1 cellular context compared by ENCODE assay signal in the genomic region with DNA sequence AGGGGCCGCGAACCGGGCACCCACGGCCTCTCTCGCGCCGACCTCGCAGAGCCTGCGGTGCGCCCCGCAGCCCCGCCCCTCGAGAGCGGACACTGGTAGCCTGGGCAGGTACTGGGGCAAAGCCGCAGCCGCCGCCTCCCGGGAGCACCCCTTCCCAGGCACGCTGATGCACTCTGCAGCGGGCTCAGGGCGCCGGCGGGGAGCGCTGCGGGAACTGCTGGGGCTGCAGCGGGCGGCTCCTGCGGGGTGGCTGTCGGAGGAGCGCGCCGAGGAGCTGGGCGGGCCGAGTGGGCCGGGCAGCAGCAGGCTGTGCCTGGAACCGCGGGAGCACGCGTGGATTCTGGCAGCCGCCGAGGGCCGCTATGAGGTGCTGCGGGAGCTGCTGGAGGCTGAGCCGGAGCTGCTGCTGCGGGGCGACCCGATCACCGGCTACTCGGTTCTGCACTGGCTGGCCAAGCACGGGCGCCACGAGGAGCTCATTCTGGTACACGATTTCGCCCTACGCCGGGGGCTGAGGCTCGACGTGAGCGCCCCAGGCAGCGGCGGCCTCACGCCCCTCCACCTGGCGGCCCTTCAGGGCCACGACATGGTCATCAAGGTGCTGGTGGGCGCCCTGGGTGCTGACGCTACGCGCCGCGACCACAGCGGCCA.
TF ChIP-seq lines count a peak whose summit lies in the region.

No MANE protein-coding gene starts in this region.

TF ChIP-seq in K562, 482 proteins besides CTCF, POLR2A, EP300 and RAD21 (continued from another document and continues in another):
- TF ChIP-seq, protein P1, sequence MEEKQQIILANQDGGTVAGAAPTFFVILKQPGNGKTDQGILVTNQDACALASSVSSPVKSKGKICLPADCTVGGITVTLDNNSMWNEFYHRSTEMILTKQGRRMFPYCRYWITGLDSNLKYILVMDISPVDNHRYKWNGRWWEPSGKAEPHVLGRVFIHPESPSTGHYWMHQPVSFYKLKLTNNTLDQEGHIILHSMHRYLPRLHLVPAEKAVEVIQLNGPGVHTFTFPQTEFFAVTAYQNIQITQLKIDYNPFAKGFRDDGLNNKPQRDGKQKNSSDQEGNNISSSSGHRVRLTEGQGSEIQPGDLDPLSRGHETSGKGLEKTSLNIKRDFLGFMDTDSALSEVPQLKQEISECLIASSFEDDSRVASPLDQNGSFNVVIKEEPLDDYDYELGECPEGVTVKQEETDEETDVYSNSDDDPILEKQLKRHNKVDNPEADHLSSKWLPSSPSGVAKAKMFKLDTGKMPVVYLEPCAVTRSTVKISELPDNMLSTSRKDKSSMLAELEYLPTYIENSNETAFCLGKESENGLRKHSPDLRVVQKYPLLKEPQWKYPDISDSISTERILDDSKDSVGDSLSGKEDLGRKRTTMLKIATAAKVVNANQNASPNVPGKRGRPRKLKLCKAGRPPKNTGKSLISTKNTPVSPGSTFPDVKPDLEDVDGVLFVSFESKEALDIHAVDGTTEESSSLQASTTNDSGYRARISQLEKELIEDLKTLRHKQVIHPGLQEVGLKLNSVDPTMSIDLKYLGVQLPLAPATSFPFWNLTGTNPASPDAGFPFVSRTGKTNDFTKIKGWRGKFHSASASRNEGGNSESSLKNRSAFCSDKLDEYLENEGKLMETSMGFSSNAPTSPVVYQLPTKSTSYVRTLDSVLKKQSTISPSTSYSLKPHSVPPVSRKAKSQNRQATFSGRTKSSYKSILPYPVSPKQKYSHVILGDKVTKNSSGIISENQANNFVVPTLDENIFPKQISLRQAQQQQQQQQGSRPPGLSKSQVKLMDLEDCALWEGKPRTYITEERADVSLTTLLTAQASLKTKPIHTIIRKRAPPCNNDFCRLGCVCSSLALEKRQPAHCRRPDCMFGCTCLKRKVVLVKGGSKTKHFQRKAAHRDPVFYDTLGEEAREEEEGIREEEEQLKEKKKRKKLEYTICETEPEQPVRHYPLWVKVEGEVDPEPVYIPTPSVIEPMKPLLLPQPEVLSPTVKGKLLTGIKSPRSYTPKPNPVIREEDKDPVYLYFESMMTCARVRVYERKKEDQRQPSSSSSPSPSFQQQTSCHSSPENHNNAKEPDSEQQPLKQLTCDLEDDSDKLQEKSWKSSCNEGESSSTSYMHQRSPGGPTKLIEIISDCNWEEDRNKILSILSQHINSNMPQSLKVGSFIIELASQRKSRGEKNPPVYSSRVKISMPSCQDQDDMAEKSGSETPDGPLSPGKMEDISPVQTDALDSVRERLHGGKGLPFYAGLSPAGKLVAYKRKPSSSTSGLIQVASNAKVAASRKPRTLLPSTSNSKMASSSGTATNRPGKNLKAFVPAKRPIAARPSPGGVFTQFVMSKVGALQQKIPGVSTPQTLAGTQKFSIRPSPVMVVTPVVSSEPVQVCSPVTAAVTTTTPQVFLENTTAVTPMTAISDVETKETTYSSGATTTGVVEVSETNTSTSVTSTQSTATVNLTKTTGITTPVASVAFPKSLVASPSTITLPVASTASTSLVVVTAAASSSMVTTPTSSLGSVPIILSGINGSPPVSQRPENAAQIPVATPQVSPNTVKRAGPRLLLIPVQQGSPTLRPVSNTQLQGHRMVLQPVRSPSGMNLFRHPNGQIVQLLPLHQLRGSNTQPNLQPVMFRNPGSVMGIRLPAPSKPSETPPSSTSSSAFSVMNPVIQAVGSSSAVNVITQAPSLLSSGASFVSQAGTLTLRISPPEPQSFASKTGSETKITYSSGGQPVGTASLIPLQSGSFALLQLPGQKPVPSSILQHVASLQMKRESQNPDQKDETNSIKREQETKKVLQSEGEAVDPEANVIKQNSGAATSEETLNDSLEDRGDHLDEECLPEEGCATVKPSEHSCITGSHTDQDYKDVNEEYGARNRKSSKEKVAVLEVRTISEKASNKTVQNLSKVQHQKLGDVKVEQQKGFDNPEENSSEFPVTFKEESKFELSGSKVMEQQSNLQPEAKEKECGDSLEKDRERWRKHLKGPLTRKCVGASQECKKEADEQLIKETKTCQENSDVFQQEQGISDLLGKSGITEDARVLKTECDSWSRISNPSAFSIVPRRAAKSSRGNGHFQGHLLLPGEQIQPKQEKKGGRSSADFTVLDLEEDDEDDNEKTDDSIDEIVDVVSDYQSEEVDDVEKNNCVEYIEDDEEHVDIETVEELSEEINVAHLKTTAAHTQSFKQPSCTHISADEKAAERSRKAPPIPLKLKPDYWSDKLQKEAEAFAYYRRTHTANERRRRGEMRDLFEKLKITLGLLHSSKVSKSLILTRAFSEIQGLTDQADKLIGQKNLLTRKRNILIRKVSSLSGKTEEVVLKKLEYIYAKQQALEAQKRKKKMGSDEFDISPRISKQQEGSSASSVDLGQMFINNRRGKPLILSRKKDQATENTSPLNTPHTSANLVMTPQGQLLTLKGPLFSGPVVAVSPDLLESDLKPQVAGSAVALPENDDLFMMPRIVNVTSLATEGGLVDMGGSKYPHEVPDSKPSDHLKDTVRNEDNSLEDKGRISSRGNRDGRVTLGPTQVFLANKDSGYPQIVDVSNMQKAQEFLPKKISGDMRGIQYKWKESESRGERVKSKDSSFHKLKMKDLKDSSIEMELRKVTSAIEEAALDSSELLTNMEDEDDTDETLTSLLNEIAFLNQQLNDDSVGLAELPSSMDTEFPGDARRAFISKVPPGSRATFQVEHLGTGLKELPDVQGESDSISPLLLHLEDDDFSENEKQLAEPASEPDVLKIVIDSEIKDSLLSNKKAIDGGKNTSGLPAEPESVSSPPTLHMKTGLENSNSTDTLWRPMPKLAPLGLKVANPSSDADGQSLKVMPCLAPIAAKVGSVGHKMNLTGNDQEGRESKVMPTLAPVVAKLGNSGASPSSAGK (IDR thresholded peaks at IDR 0.05), result 0 out of 2 replicates have a peak, but pooled peaks have one; percentile 9
- no peak for TF ChIP-seq ZNF778 (CRISPR knock-in tag; IDR thresholded peaks at IDR 0.05)
- no peak for TF ChIP-seq ETV5 (CRISPR knock-in tag; IDR thresholded peaks at IDR 0.05; ENCODE audit: low read depth)
- TF ChIP-seq, protein P2, sequence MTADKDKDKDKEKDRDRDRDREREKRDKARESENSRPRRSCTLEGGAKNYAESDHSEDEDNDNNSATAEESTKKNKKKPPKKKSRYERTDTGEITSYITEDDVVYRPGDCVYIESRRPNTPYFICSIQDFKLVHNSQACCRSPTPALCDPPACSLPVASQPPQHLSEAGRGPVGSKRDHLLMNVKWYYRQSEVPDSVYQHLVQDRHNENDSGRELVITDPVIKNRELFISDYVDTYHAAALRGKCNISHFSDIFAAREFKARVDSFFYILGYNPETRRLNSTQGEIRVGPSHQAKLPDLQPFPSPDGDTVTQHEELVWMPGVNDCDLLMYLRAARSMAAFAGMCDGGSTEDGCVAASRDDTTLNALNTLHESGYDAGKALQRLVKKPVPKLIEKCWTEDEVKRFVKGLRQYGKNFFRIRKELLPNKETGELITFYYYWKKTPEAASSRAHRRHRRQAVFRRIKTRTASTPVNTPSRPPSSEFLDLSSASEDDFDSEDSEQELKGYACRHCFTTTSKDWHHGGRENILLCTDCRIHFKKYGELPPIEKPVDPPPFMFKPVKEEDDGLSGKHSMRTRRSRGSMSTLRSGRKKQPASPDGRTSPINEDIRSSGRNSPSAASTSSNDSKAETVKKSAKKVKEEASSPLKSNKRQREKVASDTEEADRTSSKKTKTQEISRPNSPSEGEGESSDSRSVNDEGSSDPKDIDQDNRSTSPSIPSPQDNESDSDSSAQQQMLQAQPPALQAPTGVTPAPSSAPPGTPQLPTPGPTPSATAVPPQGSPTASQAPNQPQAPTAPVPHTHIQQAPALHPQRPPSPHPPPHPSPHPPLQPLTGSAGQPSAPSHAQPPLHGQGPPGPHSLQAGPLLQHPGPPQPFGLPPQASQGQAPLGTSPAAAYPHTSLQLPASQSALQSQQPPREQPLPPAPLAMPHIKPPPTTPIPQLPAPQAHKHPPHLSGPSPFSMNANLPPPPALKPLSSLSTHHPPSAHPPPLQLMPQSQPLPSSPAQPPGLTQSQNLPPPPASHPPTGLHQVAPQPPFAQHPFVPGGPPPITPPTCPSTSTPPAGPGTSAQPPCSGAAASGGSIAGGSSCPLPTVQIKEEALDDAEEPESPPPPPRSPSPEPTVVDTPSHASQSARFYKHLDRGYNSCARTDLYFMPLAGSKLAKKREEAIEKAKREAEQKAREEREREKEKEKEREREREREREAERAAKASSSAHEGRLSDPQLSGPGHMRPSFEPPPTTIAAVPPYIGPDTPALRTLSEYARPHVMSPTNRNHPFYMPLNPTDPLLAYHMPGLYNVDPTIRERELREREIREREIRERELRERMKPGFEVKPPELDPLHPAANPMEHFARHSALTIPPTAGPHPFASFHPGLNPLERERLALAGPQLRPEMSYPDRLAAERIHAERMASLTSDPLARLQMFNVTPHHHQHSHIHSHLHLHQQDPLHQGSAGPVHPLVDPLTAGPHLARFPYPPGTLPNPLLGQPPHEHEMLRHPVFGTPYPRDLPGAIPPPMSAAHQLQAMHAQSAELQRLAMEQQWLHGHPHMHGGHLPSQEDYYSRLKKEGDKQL (CRISPR knock-in tag; IDR thresholded peaks at IDR 0.05; ENCODE audit: borderline replicate concordance), result no peak
- TF ChIP-seq HSF4 (CRISPR knock-in tag; IDR thresholded peaks at IDR 0.05; ENCODE audit: borderline replicate concordance), result no peak
- no peak for TF ChIP-seq MAZ (CRISPR knock-in tag; conservative IDR thresholded peaks at IDR 0.05 in 1 of 2, IDR thresholded peaks at IDR 0.05 in 1 of 2)
- TF ChIP-seq ZNF717 (CRISPR knock-in tag; IDR thresholded peaks at IDR 0.05), result no peak
- TF ChIP-seq L3MBTL2 (IDR thresholded peaks at IDR 0.05), result peak; percentile 14; the same call in 1 of the 2 replicates
- no peak for TF ChIP-seq ZNF197 (CRISPR knock-in tag; IDR thresholded peaks at IDR 0.05; ENCODE audit: low read depth)
- peak; percentile 52 to 63; a peak in 2 of 4 replicates for TF ChIP-seq UBTF (IDR thresholded peaks at IDR 0.05; ENCODE audit: borderline replicate concordance in 1 of 2, low read depth in 2 of 2, low read length in 2 of 2)
- no peak for TF ChIP-seq ZZZ3 (IDR thresholded peaks at IDR 0.05)
- TF ChIP-seq XRCC5 (IDR thresholded peaks at IDR 0.05; ENCODE audit: low read depth, low read length), result no peak
- peak; percentile 69; the same call in 1 of the 2 replicates for TF ChIP-seq SAFB (IDR thresholded peaks at IDR 0.05; ENCODE audit: borderline replicate concordance, low read depth, low read length)
- no peak for TF ChIP-seq CREB1 (IDR thresholded peaks at IDR 0.05)
- no peak for TF ChIP-seq CREB1 (CRISPR knock-in tag; IDR thresholded peaks at IDR 0.05)
- TF ChIP-seq ZNF583 (CRISPR knock-in tag; IDR thresholded peaks at IDR 0.05), result no peak
- peak; percentile 42; the same call in 1 of the 2 replicates for TF ChIP-seq ZFX (CRISPR knock-in tag; IDR thresholded peaks at IDR 0.05)
- no peak for TF ChIP-seq MBD2 (IDR thresholded peaks at IDR 0.05; ENCODE audit: borderline replicate concordance, low read depth)
- TF ChIP-seq SMC3 (conservative IDR thresholded peaks at IDR 0.05; ENCODE audit: insufficient read depth, low read depth, low read length), result no peak
- no peak for TF ChIP-seq RBM25 (IDR thresholded peaks at IDR 0.05; ENCODE audit: low read depth, low read length, severe bottlenecking)
- no peak for TF ChIP-seq ILF3 (IDR thresholded peaks at IDR 0.05; ENCODE audit: borderline replicate concordance)
- TF ChIP-seq MIER1 (IDR thresholded peaks at IDR 0.05; ENCODE audit: low read depth), result no peak
- TF ChIP-seq MTA1 (IDR thresholded peaks at IDR 0.05; ENCODE audit: borderline replicate concordance), result no peak
- no peak for TF ChIP-seq HNRNPLL (IDR thresholded peaks at IDR 0.05; ENCODE audit: low read depth, low read length, poor library complexity, severe bottlenecking)
- no peak for TF ChIP-seq TARDBP (IDR thresholded peaks at IDR 0.05)
- no peak for TF ChIP-seq TSHZ1 (CRISPR knock-in tag; IDR thresholded peaks at IDR 0.05)
- peak; percentile 9 for TF ChIP-seq PCBP1 (IDR thresholded peaks at IDR 0.05; ENCODE audit: low read depth, low read length, poor library complexity, severe bottlenecking)
- TF ChIP-seq COPS2 (conservative IDR thresholded peaks at IDR 0.05), result no peak
- TF ChIP-seq ZKSCAN8 (CRISPR knock-in tag; IDR thresholded peaks at IDR 0.05), result no peak
- TF ChIP-seq ATF1 (CRISPR knock-in tag; IDR thresholded peaks at IDR 0.05), result no peak
- no peak for TF ChIP-seq ATF1 (tag; IDR thresholded peaks at IDR 0.05)
